Comparison of ENCODE assay signal across 23 cellular contexts in genomic region chr11:116990811-116991210, GRCh38.
DNase-seq lines count a peak whose midpoint lies in the region; ATAC-seq and TF ChIP-seq lines count a peak whose summit lies in the region.
"Had no signal": no experiment of that assay in that cellular context is flagged by ENCODE, and none has a peak within 500 bp of the region (broad histone marks: within the 10 kb centered on the region; RNA-seq: fewer than 3 reads in every experiment).

No MANE protein-coding gene starts in this region.

- H3K27me3 ChIP-seq in HAP-1 (ENCODE audit: low read depth) = no peaks in the 10 kb centered on the region
- no peaks in the 10 kb centered on the region for H3K27me3 ChIP-seq in right lobe of liver
- H3K27me3 ChIP-seq in trophoblast cell (ENCODE audit: insufficient read depth, low read length) = no peaks in the 10 kb centered on the region

- no peaks in the 10 kb centered on the region for H3K9me3 Mint-ChIP-seq in progenitor cell of endocrine pancreas (ENCODE audit: low read depth)
- H3K9me3 Mint-ChIP-seq: stimulated activated naive CD8-positive, alpha-beta T cell treated with anti-CD3 and anti-CD28 coated beads, Interleukin-15, Interleukin-2, amounts not matched to agents 100 ng/mL and 50 ng/mL, for 24 hours had no signal

- in situ Hi-C loops in HAP-1 (cut with MboI; ENCODE audit: low sequenced_read_pairs) = no loop called here

- peak overlapping the region; percentile 29 for H3K27ac Mint-ChIP-seq in progenitor cell of endocrine pancreas
- H3K27ac Mint-ChIP-seq: type B pancreatic cell had no signal

- H3K18ac ChIP-seq in trophoblast cell (ENCODE audit: low read length) = no peak overlapping the region

- H3K4me1 Mint-ChIP-seq in progenitor cell of endocrine pancreas (ENCODE audit: low read depth) = peaks cover 47% of the 10 kb centered on the region

- no peak overlapping the region for H2BK12ac ChIP-seq in trophoblast cell (ENCODE audit: low read length)

- H2AK5ac ChIP-seq in trophoblast cell (ENCODE audit: low read length) = no peak overlapping the region

- peaks cover 1% of the 10 kb centered on the region for H3K79me2 ChIP-seq in trophoblast cell (ENCODE audit: control insufficient read depth, insufficient read depth, low read length, poor library complexity)

- WGBS in right lobe of liver (ENCODE audit: insufficient coverage, low coverage, low lambda C conversion rate, missing lambda C conversion rate) = 100% methylated on average over 1 of the region's 1 CpG
- no CpG with 5 or more reads among the region's 1 CpG for WGBS in trophoblast cell (ENCODE audit: extremely low coverage, insufficient coverage, insufficient read length)

- no peak overlapping the region for H2BK120ac ChIP-seq in trophoblast cell (ENCODE audit: insufficient read depth, low read length, poor library complexity)

- H2AFZ ChIP-seq in trophoblast cell (ENCODE audit: insufficient read depth, low read length, poor library complexity) = no peak overlapping the region

- H3K4me3 Mint-ChIP-seq in progenitor cell of endocrine pancreas (ENCODE audit: low read depth) = no peak overlapping the region
- H3K4me3 Mint-ChIP-seq: stimulated activated naive CD8-positive, alpha-beta T cell treated with anti-CD3 and anti-CD28 coated beads, Interleukin-15, Interleukin-2, amounts not matched to agents 100 ng/mL and 50 ng/mL, for 24 hours; type B pancreatic cell had no signal

- TF ChIP-seq CTCF in right lobe of liver (IDR thresholded peaks at IDR 0.05) (no peak), progenitor cell of endocrine pancreas (IDR thresholded peaks at IDR 0.05; ENCODE audit: unreplicated experiment) (no peak)

- no peaks in the 10 kb centered on the region for H3K27me3 Mint-ChIP-seq in progenitor cell of endocrine pancreas
- H3K27me3 Mint-ChIP-seq: stimulated activated naive CD8-positive, alpha-beta T cell treated with anti-CD3 and anti-CD28 coated beads, Interleukin-15, Interleukin-2, amounts not matched to agents 100 ng/mL and 50 ng/mL, for 24 hours; type B pancreatic cell had no signal

- H2BK5ac ChIP-seq in trophoblast cell (ENCODE audit: low read depth, low read length, poor library complexity) = no peak overlapping the region

- no peaks in the 10 kb centered on the region for H3K79me1 ChIP-seq in trophoblast cell (ENCODE audit: low read length)

- TF ChIP-seq POLR2A in right lobe of liver (IDR thresholded peaks at IDR 0.05) = no peak

- H3K4ac ChIP-seq in trophoblast cell (ENCODE audit: low read depth, low read length) = no peak overlapping the region

- H3K9me3 ChIP-seq in HAP-1 = no peaks in the 10 kb centered on the region
- no peaks in the 10 kb centered on the region for H3K9me3 ChIP-seq in right lobe of liver
- H3K9me3 ChIP-seq in trophoblast cell (ENCODE audit: insufficient read depth, low read depth, low read length) = no peaks in the 10 kb centered on the region

- intact Hi-C loops in right lobe of liver (cut with DNase I) = no loop called here

- H3K27ac ChIP-seq in angular gyrus (ENCODE audit: low read depth, low read length) (peak overlapping the region; percentile 56), right lobe of liver (peak overlapping the region in 2 of 3 donors; percentile 23 to 78), trophoblast cell (ENCODE audit: low read depth, low read length) (no peak overlapping the region)
- H3K27ac ChIP-seq: VCaP had no signal

- ATAC-seq in right lobe of liver (no peak), GM19463 (IDR thresholded peaks at IDR 0.05; ENCODE audit: unreplicated experiment) (no peak), HG02840 (IDR thresholded peaks at IDR 0.05; ENCODE audit: low FRiP score, unreplicated experiment) (no peak)

- no peak overlapping the region for H4K8ac ChIP-seq in trophoblast cell (ENCODE audit: low read depth, low read length)

- H3K4me1 ChIP-seq in HAP-1 (peaks cover 49% of the 10 kb centered on the region), right lobe of liver (peaks cover 0 to 47% (median 18%) of the 10 kb centered on the region in 4 donors), trophoblast cell (ENCODE audit: control insufficient read depth in 1 of 2, insufficient read depth in 2 of 2, low read length in 2 of 2) (peaks cover 2 to 4% of the 10 kb centered on the region in 2 experiments)

- no peak overlapping the region for H4K12ac ChIP-seq in trophoblast cell (ENCODE audit: low read depth, low read length)

- no peak overlapping the region for H3K9ac ChIP-seq in trophoblast cell (ENCODE audit: low read length)

- no peaks in the 10 kb centered on the region for H3K36me3 ChIP-seq in HAP-1 (replicated peaks)
- H3K36me3 ChIP-seq in right lobe of liver = no peaks in the 10 kb centered on the region
- no peaks in the 10 kb centered on the region for H3K36me3 ChIP-seq in trophoblast cell (ENCODE audit: control insufficient read depth in 1 of 2, insufficient read depth in 2 of 2, low read length in 2 of 2)

- H3K14ac ChIP-seq in trophoblast cell (ENCODE audit: low read length) = no peak overlapping the region

- H3K36me3 Mint-ChIP-seq in progenitor cell of endocrine pancreas (ENCODE audit: insufficient read depth) = no peaks in the 10 kb centered on the region

- no peak overlapping the region for H4K91ac ChIP-seq in trophoblast cell (ENCODE audit: low read depth, low read length)

- H3K4me3 ChIP-seq in HAP-1 (no peak overlapping the region), right lobe of liver (no peak overlapping the region), trophoblast cell (ENCODE audit: low read depth, low read length) (no peak overlapping the region)

- H3K23ac ChIP-seq in trophoblast cell (ENCODE audit: low read length) = no peak overlapping the region

- no peak overlapping the region for H3K4me2 ChIP-seq in trophoblast cell (ENCODE audit: low read length)

- DNase-seq in HAP-1 (ENCODE audit: low spot score in 2 of 2) = peak; percentile 26 to 91
- DNase-seq in right lobe of liver = no peak
- no peak for DNase-seq in progenitor cell of endocrine pancreas (ENCODE audit: low spot score, unreplicated experiment)
- no peak for DNase-seq in trophoblast cell
- DNase-seq in glomerular visceral epithelial cell (ENCODE audit: extremely low spot score) = no peak
- DNase-seq: activated CD4-positive, alpha-beta T cell treated with anti-CD3 and anti-CD28 coated beads, Interleukin-2, amount 50 U/mL, for 4 hours; amniotic stem cell; cerebellar nuclear complex; COR-L47; foreskin fibroblast; hippocampal formation; left ventricle myocardium superior; NCI-H1417; NCI-H2107; NK-92 treated with Interleukin-12 subunit alpha and Interleukin-12 subunit beta, amount 100 ng/mL, for 24 hours; stimulated activated CD4-positive, alpha-beta T cell treated with anti-CD3 and anti-CD28 coated beads, Interleukin-12 subunit alpha, Interleukin-12 subunit beta, amount 100 ng/mL, for 4 hours; stimulated activated CD4-positive, alpha-beta T cell treated with anti-CD3 and anti-CD28 coated beads, Interleukin-4, amount 100 ng/mL, for 4 hours had no signal

Comparison
In these comparisons a context has a peak if more than half of its experiments do, and no peak if none do; other contexts are left out.
1. DNase-seq: peak in HAP-1 (2 of 2); none in right lobe of liver (0 of 3), progenitor cell of endocrine pancreas (single experiment), trophoblast cell (0 of 2) and glomerular visceral epithelial cell (single experiment).